In genomic region chr5:142915840-142916424, GRCh38 we compare ENCODE assay signal across 8 cellular contexts.
DNase-seq lines count a peak whose midpoint lies in the region; ATAC-seq, FAIRE-seq and TF ChIP-seq lines count a peak whose summit lies in the region.

No MANE protein-coding gene starts in this region.

- H4K20me1 ChIP-seq in DND-41 (ENCODE audit: insufficient read depth, low read length), result no peaks in the 10 kb centered on the region

- peaks cover 22% of the 10 kb centered on the region for H3K36me3 ChIP-seq in DND-41 (ENCODE audit: insufficient read depth, low read length)
- H3K36me3 ChIP-seq in small intestine (ENCODE audit: control insufficient read depth in 2 of 2, insufficient read depth in 2 of 2, low read length in 2 of 2), result peaks cover 0 to 12% of the 10 kb centered on the region in 2 donors

- DNase-seq in DND-41, result peak; percentile 39
- peak; percentile 13 for DNase-seq in GM19238 (ENCODE audit: insufficient read length, low spot score)
- peak; percentile 57 for DNase-seq in OCI-M1 (lab: John Stamatoyannopoulos, UW)
- peak; percentile 39 for DNase-seq in fibroblast of peridontal ligament (ENCODE audit: extremely low read depth)
- peak; percentile 68 for DNase-seq in small intestine
- no peak for DNase-seq in natural killer cell treated with Interleukin-12 subunit alpha and Interleukin-12 subunit beta and Interleukin-15 and Interleukin-18, amount 100 ng/mL, for 72 hours (ENCODE audit: low spot score)

- peak; percentile 63 for TF ChIP-seq CTCF in DND-41 (IDR thresholded peaks at IDR 0.05; ENCODE audit: borderline replicate concordance, extremely low read depth, low read length, poor library complexity, severe bottlenecking)

- H3K4me3 ChIP-seq in DND-41 (ENCODE audit: low read depth in 1 of 2, low read length in 2 of 2) (no peak overlapping the region), small intestine (ENCODE audit: low read depth in 1 of 2, low read length in 2 of 2) (no peak overlapping the region)

- H3K27me3 ChIP-seq in DND-41 (ENCODE audit: insufficient read depth, low read length, poor library complexity), result no peaks in the 10 kb centered on the region
- H3K27me3 ChIP-seq in small intestine (ENCODE audit: control insufficient read depth in 2 of 2, insufficient read depth in 2 of 2, low read length in 2 of 2), result no peaks in the 10 kb centered on the region

- H3K9me3 ChIP-seq in DND-41 (ENCODE audit: insufficient read depth, low read length, severe bottlenecking) (no peaks in the 10 kb centered on the region), small intestine (ENCODE audit: control insufficient read depth, low read depth) (no peaks in the 10 kb centered on the region)

- no peak overlapping the region for H2AFZ ChIP-seq in DND-41 (ENCODE audit: low read depth, low read length)

- peaks cover 13 to 30% of the 10 kb centered on the region in 2 donors for H3K4me1 Mint-ChIP-seq in natural killer cell treated with Interleukin-12 subunit alpha and Interleukin-12 subunit beta and Interleukin-15 and Interleukin-18, amount 100 ng/mL, for 72 hours (ENCODE audit: low read depth in 2 of 2)

- no peak for FAIRE-seq in small intestine (lab: Jason Lieb, UNC)

- H3K27ac ChIP-seq in DND-41 (ENCODE audit: low read length) (no peak overlapping the region), small intestine (ENCODE audit: low read depth in 1 of 2, low read length in 1 of 2) (no peak overlapping the region)

- no peak overlapping the region for H3K4me2 ChIP-seq in DND-41 (ENCODE audit: insufficient read depth, low read length)

- ATAC-seq in DND-41 (ENCODE audit: insufficient read depth, low read depth), result peak; percentile 47; the same call in 1 of the 3 replicates
- peak; percentile 84 for ATAC-seq in HG03469 (IDR thresholded peaks at IDR 0.05; ENCODE audit: unreplicated experiment)
- ATAC-seq in HG03097 (IDR thresholded peaks at IDR 0.05; ENCODE audit: low FRiP score, unreplicated experiment), result no peak
- no peak for ATAC-seq in natural killer cell treated with Interleukin-12 subunit alpha and Interleukin-12 subunit beta and Interleukin-15 and Interleukin-18, amount 100 ng/mL, for 72 hours

- peaks cover 23% of the 10 kb centered on the region for H3K36me3 Mint-ChIP-seq in natural killer cell treated with Interleukin-12 subunit alpha and Interleukin-12 subunit beta and Interleukin-15 and Interleukin-18, amount 100 ng/mL, for 72 hours

- H3K79me2 ChIP-seq in DND-41 (ENCODE audit: insufficient read depth, low read length), result no peaks in the 10 kb centered on the region

- no peaks in the 10 kb centered on the region for H3K27me3 Mint-ChIP-seq in natural killer cell treated with Interleukin-12 subunit alpha and Interleukin-12 subunit beta and Interleukin-15 and Interleukin-18, amount 100 ng/mL, for 72 hours

- WGBS in small intestine, 3 donors, result 48 to 64% (median 58%) methylated on average over 7 of the region's 7 CpGs

- H3K9me3 Mint-ChIP-seq in natural killer cell treated with Interleukin-12 subunit alpha and Interleukin-12 subunit beta and Interleukin-15 and Interleukin-18, amount 100 ng/mL, for 72 hours, result no peaks in the 10 kb centered on the region

- H3K27ac Mint-ChIP-seq in natural killer cell treated with Interleukin-12 subunit alpha and Interleukin-12 subunit beta and Interleukin-15 and Interleukin-18, amount 100 ng/mL, for 72 hours, result peak overlapping the region in 1 of 2 donors; percentile 76

- H3K4me1 ChIP-seq in DND-41 (ENCODE audit: insufficient read depth, low read length) (no peaks in the 10 kb centered on the region), small intestine (ENCODE audit: control insufficient read depth in 2 of 2, insufficient read depth in 1 of 2, low read depth in 1 of 2, low read length in 1 of 2) (peaks cover 0 to 3% of the 10 kb centered on the region in 2 donors)

- no peak overlapping the region for H3K9ac ChIP-seq in DND-41 (ENCODE audit: low read depth, low read length)

- H3K4me3 Mint-ChIP-seq in natural killer cell treated with Interleukin-12 subunit alpha and Interleukin-12 subunit beta and Interleukin-15 and Interleukin-18, amount 100 ng/mL, for 72 hours, result no peak overlapping the region

Comparison
In these comparisons a context has a peak if more than half of its experiments do, and no peak if none do; other contexts are left out.
1. ATAC-seq: peak in DND-41 (single experiment) and HG03469 (single experiment); none in HG03097 (single experiment) and natural killer cell treated with Interleukin-12 subunit alpha and Interleukin-12 subunit beta and Interleukin-15 and Interleukin-18, amount 100 ng/mL, for 72 hours (0 of 2).